In genomic region chr1:51794868-51795267, GRCh38 we compare ENCODE assay signal across 2 cellular contexts.
TF ChIP-seq lines count a peak whose summit lies in the region.

No MANE protein-coding gene starts in this region.

TF ChIP-seq in liver, 16 proteins besides CTCF, POLR2A, EP300 and RAD21 (continued from another document):
- peak; percentile 58 for TF ChIP-seq REST (IDR thresholded peaks at IDR 0.05)
- TF ChIP-seq FOXA2 (IDR thresholded peaks at IDR 0.05): peak; percentile 94
- peak; percentile 73 for TF ChIP-seq YY1 (IDR thresholded peaks at IDR 0.05)
- TF ChIP-seq, protein P1, sequence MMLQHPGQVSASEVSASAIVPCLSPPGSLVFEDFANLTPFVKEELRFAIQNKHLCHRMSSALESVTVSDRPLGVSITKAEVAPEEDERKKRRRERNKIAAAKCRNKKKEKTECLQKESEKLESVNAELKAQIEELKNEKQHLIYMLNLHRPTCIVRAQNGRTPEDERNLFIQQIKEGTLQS (IDR thresholded peaks at IDR 0.05): no peak
- peak; percentile 85 for TF ChIP-seq SP1 (IDR thresholded peaks at IDR 0.05)
- no peak for TF ChIP-seq HNF4G (IDR thresholded peaks at IDR 0.05)
- peak; percentile 68 to 70 for TF ChIP-seq JUND (IDR thresholded peaks at IDR 0.05)
- TF ChIP-seq NR2F2 (IDR thresholded peaks at IDR 0.05): no peak
- TF ChIP-seq GABPA (IDR thresholded peaks at IDR 0.05 in 1 of 2, conservative IDR thresholded peaks at IDR 0.05 in 1 of 2): no peak
- peak in 1 of 2 donors; percentile 58 for TF ChIP-seq EGR1 (IDR thresholded peaks at IDR 0.05; ENCODE audit: low read depth in 2 of 2)
- TF ChIP-seq, protein P2, sequence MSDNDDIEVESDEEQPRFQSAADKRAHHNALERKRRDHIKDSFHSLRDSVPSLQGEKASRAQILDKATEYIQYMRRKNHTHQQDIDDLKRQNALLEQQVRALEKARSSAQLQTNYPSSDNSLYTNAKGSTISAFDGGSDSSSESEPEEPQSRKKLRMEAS (IDR thresholded peaks at IDR 0.05): peak; percentile 43
- TF ChIP-seq, protein P3, sequence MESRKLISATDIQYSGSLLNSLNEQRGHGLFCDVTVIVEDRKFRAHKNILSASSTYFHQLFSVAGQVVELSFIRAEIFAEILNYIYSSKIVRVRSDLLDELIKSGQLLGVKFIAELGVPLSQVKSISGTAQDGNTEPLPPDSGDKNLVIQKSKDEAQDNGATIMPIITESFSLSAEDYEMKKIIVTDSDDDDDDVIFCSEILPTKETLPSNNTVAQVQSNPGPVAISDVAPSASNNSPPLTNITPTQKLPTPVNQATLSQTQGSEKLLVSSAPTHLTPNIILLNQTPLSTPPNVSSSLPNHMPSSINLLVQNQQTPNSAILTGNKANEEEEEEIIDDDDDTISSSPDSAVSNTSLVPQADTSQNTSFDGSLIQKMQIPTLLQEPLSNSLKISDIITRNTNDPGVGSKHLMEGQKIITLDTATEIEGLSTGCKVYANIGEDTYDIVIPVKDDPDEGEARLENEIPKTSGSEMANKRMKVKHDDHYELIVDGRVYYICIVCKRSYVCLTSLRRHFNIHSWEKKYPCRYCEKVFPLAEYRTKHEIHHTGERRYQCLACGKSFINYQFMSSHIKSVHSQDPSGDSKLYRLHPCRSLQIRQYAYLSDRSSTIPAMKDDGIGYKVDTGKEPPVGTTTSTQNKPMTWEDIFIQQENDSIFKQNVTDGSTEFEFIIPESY (IDR thresholded peaks at IDR 0.05): peak; percentile 69

TF ChIP-seq in GM23338, 12 proteins besides CTCF, POLR2A, EP300 and RAD21 (continued from another document):
- TF ChIP-seq ZNF462 (CRISPR knock-in tag; IDR thresholded peaks at IDR 0.05) (no peak), ZNF331 (CRISPR knock-in tag; IDR thresholded peaks at IDR 0.05; ENCODE audit: low read depth) (no peak), POLR2AphosphoS5 (IDR thresholded peaks at IDR 0.05; ENCODE audit: low read depth) (no peak), REST (IDR thresholded peaks at IDR 0.05; ENCODE audit: unreplicated experiment) (no peak), NANOG (IDR thresholded peaks at IDR 0.05; ENCODE audit: borderline replicate concordance) (no peak)
